Comparison of ENCODE assay signal across 8 cellular contexts in genomic region chr22:49983148-49984042, GRCh38. TPM values are rescaled to one million over a fixed set of nuclear protein-coding genes. Genes with fewer than 3 reads are reported as not detected.
DNase-seq lines count a peak whose midpoint lies in the region; ATAC-seq and TF ChIP-seq lines count a peak whose summit lies in the region.

No MANE protein-coding gene starts in this region.

- peaks cover 45% of the 10 kb centered on the region for H3K27me3 Mint-ChIP-seq in activated CD8-positive, alpha-beta memory T cell treated with anti-CD3 and anti-CD28 coated beads, Interleukin-2, amount 10 ng/mL, durations not matched to agents 7 days and 5 days

- no peaks in the 10 kb centered on the region for H3K9me3 ChIP-seq in right cardiac atrium (ENCODE audit: control insufficient read depth, low read length)
- H3K9me3 ChIP-seq in spleen: peaks cover 0 to 36% (median 26%) of the 10 kb centered on the region in 8 donors

- no peaks in the 10 kb centered on the region for H3K4me1 ChIP-seq in right cardiac atrium (ENCODE audit: control insufficient read depth, insufficient read depth, low read length)
- H3K4me1 ChIP-seq in spleen: peaks cover 0 to 19% (median 15%) of the 10 kb centered on the region in 6 donors

- WGBS in right cardiac atrium: 11% methylated on average over 90 of the region's 90 CpGs
- WGBS in spleen, 5 donors: 13 to 60% (median 16%) methylated on average over 5 to 90 of the region's 90 CpGs

- H3K36me3 Mint-ChIP-seq in activated CD8-positive, alpha-beta memory T cell treated with anti-CD3 and anti-CD28 coated beads, Interleukin-2, amount 10 ng/mL, durations not matched to agents 7 days and 5 days: peaks cover 21% of the 10 kb centered on the region

- TF ChIP-seq POLR2A in spleen (IDR thresholded peaks at IDR 0.05): no peak

- peak; percentile 51 for ATAC-seq in activated CD8-positive, alpha-beta memory T cell treated with anti-CD3 and anti-CD28 coated beads, Interleukin-2, amount 10 ng/mL, durations not matched to agents 7 days and 5 days
- ATAC-seq in right cardiac atrium (peak; percentile 41 to 60), GM19395 (IDR thresholded peaks at IDR 0.05; ENCODE audit: unreplicated experiment) (no peak), HG03280 (IDR thresholded peaks at IDR 0.05; ENCODE audit: unreplicated experiment) (no peak)

- no peak overlapping the region for H3K4me3 Mint-ChIP-seq in activated CD8-positive, alpha-beta memory T cell treated with anti-CD3 and anti-CD28 coated beads, Interleukin-2, amount 10 ng/mL, durations not matched to agents 7 days and 5 days

- H3K27ac ChIP-seq in right cardiac atrium (ENCODE audit: low read length): no peak overlapping the region
- no peak overlapping the region for H3K27ac ChIP-seq in spleen

- TF ChIP-seq CTCF in spleen (IDR thresholded peaks at IDR 0.05 in 8 of 11, conservative IDR thresholded peaks at IDR 0.05 in 3 of 11): peak in 9 of 11 experiments; percentile 22 to 73 (median 66)

- peak; percentile 73 for DNase-seq in DMS 273 (lab: John Stamatoyannopoulos, UW; ENCODE audit: unreplicated experiment)
- no peak for DNase-seq in DMS 273 treated with DMSO at 0.1 percent for 48 hours (lab: John Stamatoyannopoulos, UW)
- peak; percentile 42 for DNase-seq in activated CD8-positive, alpha-beta memory T cell treated with anti-CD3 and anti-CD28 coated beads, Interleukin-2, amount 10 ng/mL, durations not matched to agents 7 days and 5 days
- DNase-seq in right cardiac atrium: peak in 1 of 3 donors; percentile 22
- peak; percentile 81 for DNase-seq in spleen
- DNase-seq in EL: no peak

- H3K4me1 Mint-ChIP-seq in activated CD8-positive, alpha-beta memory T cell treated with anti-CD3 and anti-CD28 coated beads, Interleukin-2, amount 10 ng/mL, durations not matched to agents 7 days and 5 days: peaks cover 7% of the 10 kb centered on the region

- H3K27ac Mint-ChIP-seq in activated CD8-positive, alpha-beta memory T cell treated with anti-CD3 and anti-CD28 coated beads, Interleukin-2, amount 10 ng/mL, durations not matched to agents 7 days and 5 days: no peak overlapping the region

- CTCF ChIA-PET in activated CD8-positive, alpha-beta memory T cell treated with anti-CD3 and anti-CD28 coated beads, Interleukin-2, amount 10 ng/mL, durations not matched to agents 7 days and 5 days (lab: Charles Lee): interaction anchor here (1.6 to 2.2 kb wide), 2 partner anchors 47 to 48 kb away, joined by 4 to 6 read pairs; no protein-coding TSS in a partner anchor

- H3K4me3 ChIP-seq in right cardiac atrium (ENCODE audit: low read length) (peak overlapping the region; percentile 22), spleen (peak overlapping the region in 6 of 8 donors; percentile 1 to 60 (median 23))

- H3K27me3 ChIP-seq in right cardiac atrium (ENCODE audit: control insufficient read depth, insufficient read depth) (no peaks in the 10 kb centered on the region), spleen (replicated peaks in 1 of 7) (peaks cover 0 to 36% (median 25%) of the 10 kb centered on the region in 7 donors)

- intact Hi-C loops in right cardiac atrium (cut with DNase I): no loop called here
- intact Hi-C loops in spleen (cut with DNase I; ENCODE audit: low total_unique reads): no loop called here

- no peaks in the 10 kb centered on the region for H3K36me3 ChIP-seq in spleen

- peaks cover 21% of the 10 kb centered on the region for H3K9me3 Mint-ChIP-seq in activated CD8-positive, alpha-beta memory T cell treated with anti-CD3 and anti-CD28 coated beads, Interleukin-2, amount 10 ng/mL, durations not matched to agents 7 days and 5 days (ENCODE audit: low read depth)

RNA-seq across cellular contexts. Expression of gene PIM3, which starts 22.8 kb away (rescaled TPM):
- total RNA-seq in activated CD8-positive, alpha-beta memory T cell treated with anti-CD3 and anti-CD28 coated beads, Interleukin-2, amount 10 ng/mL, durations not matched to agents 7 days and 5 days: 10 to 100 TPM; 53.4 to 79.7 TPM
- total RNA-seq in right cardiac atrium (10 to 100 TPM; 39.9 to 55.8 (median 49.9) TPM), spleen (100 to 1,000 TPM in 5 of 7 donors, 10 to 100 TPM in 2; 72.1 to 134 (median 109) TPM)
- polyA plus RNA-seq in right cardiac atrium (39.0 TPM), spleen (10 to 100 TPM; 49.5 to 84.4 (median 52.0) TPM)

RNA-seq across cellular contexts. Expression of gene IL17REL, which starts 29.2 kb away (rescaled TPM):
- total RNA-seq in activated CD8-positive, alpha-beta memory T cell treated with anti-CD3 and anti-CD28 coated beads, Interleukin-2, amount 10 ng/mL, durations not matched to agents 7 days and 5 days: under 1 TPM in 1 of 2 experiments, not detected in 1; 0.05 TPM
- total RNA-seq in right cardiac atrium (under 1 TPM in 1 of 4 donors, not detected in 3; 0.06 TPM), spleen (1 to 10 TPM in 2 of 7 donors, under 1 TPM in 5; 0.23 to 1.9 (median 0.94) TPM)
- polyA plus RNA-seq in right cardiac atrium (not detected), spleen (1 to 10 TPM in 1 of 3 donors, under 1 TPM in 2; 0.21 to 1.2 (median 0.33) TPM)

Comparison
In these comparisons a context has a peak if more than half of its experiments do, and no peak if none do; other contexts are left out.
1. DNase-seq: peak in DMS 273 (single experiment), activated CD8-positive, alpha-beta memory T cell treated with anti-CD3 and anti-CD28 coated beads, Interleukin-2, amount 10 ng/mL, durations not matched to agents 7 days and 5 days (single experiment) and spleen (single experiment); none in DMS 273 treated with DMSO at 0.1 percent for 48 hours (single experiment) and EL (single experiment).
2. ATAC-seq: peak in activated CD8-positive, alpha-beta memory T cell treated with anti-CD3 and anti-CD28 coated beads, Interleukin-2, amount 10 ng/mL, durations not matched to agents 7 days and 5 days (single experiment) and right cardiac atrium (2 of 2); none in GM19395 (single experiment) and HG03280 (single experiment).